20 cellular contexts compared by ENCODE assay signal in genomic region chrX:15525664-15526416, GRCh38. TPM values are rescaled to one million over a fixed set of nuclear protein-coding genes. Genes with fewer than 3 reads are reported as not detected.
DNase-seq lines count a peak whose midpoint lies in the region.
"Had no signal": no experiment of that assay in that cellular context is flagged by ENCODE, and none has a peak within 500 bp of the region (broad histone marks: within the 10 kb centered on the region; RNA-seq: fewer than 3 reads in every experiment).

No MANE protein-coding gene starts in this region.

- H3K4me3 Mint-ChIP-seq in activated naive CD4-positive, alpha-beta T cell treated with anti-CD3 and anti-CD28 coated beads for 36 hours: no peak overlapping the region
- H3K4me3 Mint-ChIP-seq: H9; natural killer cell treated with Interleukin-12 subunit alpha and Interleukin-12 subunit beta and Interleukin-15 and Interleukin-18, amount 100 ng/mL, for 72 hours; stimulated activated naive B cell treated with anti-CD40 and anti-IgM and Interleukin-4, amounts not matched to agents 10 μg/mL and 1 μg/mL and 100 μg/mL, for 72 hours had no signal

- no peaks in the 10 kb centered on the region for H3K4me1 Mint-ChIP-seq in activated naive CD4-positive, alpha-beta T cell treated with anti-CD3 and anti-CD28 coated beads for 36 hours (ENCODE audit: low read depth)
- H3K4me1 Mint-ChIP-seq: H9; stimulated activated naive B cell treated with anti-CD40 and anti-IgM and Interleukin-4, amounts not matched to agents 10 μg/mL and 1 μg/mL and 100 μg/mL, for 72 hours had no signal

- H3K27ac Mint-ChIP-seq in activated naive CD4-positive, alpha-beta T cell treated with anti-CD3 and anti-CD28 coated beads for 36 hours: no peak overlapping the region
- H3K27ac Mint-ChIP-seq: H9; natural killer cell treated with Interleukin-12 subunit alpha and Interleukin-12 subunit beta and Interleukin-15 and Interleukin-18, amount 100 ng/mL, for 72 hours; stimulated activated naive B cell treated with anti-CD40 and anti-IgM and Interleukin-4, amounts not matched to agents 10 μg/mL and 1 μg/mL and 100 μg/mL, for 72 hours had no signal

- DNase-seq in DMS 273 (lab: John Stamatoyannopoulos, UW; ENCODE audit: unreplicated experiment) (peak; percentile 71), DMS 273 treated with DMSO at 0.1 percent for 48 hours (lab: John Stamatoyannopoulos, UW) (no peak), NCI-H1436 treated with DMSO at 0.1 percent for 48 hours (lab: John Stamatoyannopoulos, UW) (peak; percentile 10), NCI-H526 treated with DMSO at 0.1 percent for 48 hours (lab: John Stamatoyannopoulos, UW) (peak; percentile 87), lung microvascular endothelial cell (ENCODE audit: low read depth in 2 of 2) (peak; percentile 31 to 34), COLO668 (lab: John Stamatoyannopoulos, UW; ENCODE audit: unreplicated experiment) (no peak), nucleus accumbens (lab: John Stamatoyannopoulos, UW) (no peak)
- no peak for DNase-seq in activated naive CD4-positive, alpha-beta T cell treated with anti-CD3 and anti-CD28 coated beads for 36 hours
- DNase-seq: activated CD4-positive, alpha-beta T cell treated with anti-CD3 and anti-CD28 coated beads for 48 hours; activated gamma-delta T cell; aorta; H9; KG1; mesenchymal stem cell; SK-N-SH; stimulated activated CD4-positive, alpha-beta T cell treated with anti-CD3 and anti-CD28 coated beads, Interleukin-12 subunit alpha, Interleukin-12 subunit beta, amount 100 ng/mL, for 4 hours; stimulated activated naive B cell treated with anti-CD40 and anti-IgM and Interleukin-4, amounts not matched to agents 10 μg/mL and 1 μg/mL and 100 μg/mL, for 72 hours; transverse colon had no signal

- peaks cover 7% of the 10 kb centered on the region for H3K27me3 Mint-ChIP-seq in activated naive CD4-positive, alpha-beta T cell treated with anti-CD3 and anti-CD28 coated beads for 36 hours (ENCODE audit: low read depth)

- intact Hi-C loops in activated naive CD4-positive, alpha-beta T cell treated with anti-CD3 and anti-CD28 coated beads for 36 hours (cut with micrococcal nuclease): no loop called here

- H3K9me3 Mint-ChIP-seq in activated naive CD4-positive, alpha-beta T cell treated with anti-CD3 and anti-CD28 coated beads for 36 hours: no peaks in the 10 kb centered on the region
- H3K9me3 Mint-ChIP-seq: H9; natural killer cell treated with Interleukin-12 subunit alpha and Interleukin-12 subunit beta and Interleukin-15 and Interleukin-18, amount 100 ng/mL, for 72 hours; stimulated activated naive B cell treated with anti-CD40 and anti-IgM and Interleukin-4, amounts not matched to agents 10 μg/mL and 1 μg/mL and 100 μg/mL, for 72 hours had no signal

- CTCF ChIA-PET in activated naive CD4-positive, alpha-beta T cell treated with anti-CD3 and anti-CD28 coated beads for 36 hours (lab: Charles Lee): no interaction called here

- no peaks in the 10 kb centered on the region for H3K36me3 Mint-ChIP-seq in activated naive CD4-positive, alpha-beta T cell treated with anti-CD3 and anti-CD28 coated beads for 36 hours (ENCODE audit: low read depth)
- H3K36me3 Mint-ChIP-seq: natural killer cell treated with Interleukin-12 subunit alpha and Interleukin-12 subunit beta and Interleukin-15 and Interleukin-18, amount 100 ng/mL, for 72 hours; stimulated activated naive B cell treated with anti-CD40 and anti-IgM and Interleukin-4, amounts not matched to agents 10 μg/mL and 1 μg/mL and 100 μg/mL, for 72 hours had no signal

RNA-seq across cellular contexts. Expression of gene BMX, which starts 25.2 kb away (rescaled TPM):
- total RNA-seq in lung microvascular endothelial cell: 81.9 and 208 TPM in 2 replicates
- total RNA-seq in activated naive CD4-positive, alpha-beta T cell treated with anti-CD3 and anti-CD28 coated beads for 36 hours: not detected
- total RNA-seq: chondrocyte, H9 had no signal

RNA-seq across cellular contexts. Expression of gene PIR, which starts 32.7 kb away (rescaled TPM):
- total RNA-seq in lung microvascular endothelial cell: 86.1 and 93.8 TPM in 2 replicates
- total RNA-seq in activated naive CD4-positive, alpha-beta T cell treated with anti-CD3 and anti-CD28 coated beads for 36 hours: 1 to 10 TPM; 6.2 to 9.2 TPM

Comparison
In these comparisons a context has a peak if more than half of its experiments do, and no peak if none do; other contexts are left out.
1. DNase-seq: peak in DMS 273 (single experiment), NCI-H1436 treated with DMSO at 0.1 percent for 48 hours (single experiment), NCI-H526 treated with DMSO at 0.1 percent for 48 hours (single experiment) and lung microvascular endothelial cell (2 of 2); none in DMS 273 treated with DMSO at 0.1 percent for 48 hours (single experiment), COLO668 (single experiment), nucleus accumbens (0 of 56) and activated naive CD4-positive, alpha-beta T cell treated with anti-CD3 and anti-CD28 coated beads for 36 hours (single experiment).
2. RNA of gene BMX, which starts 25.2 kb away (total RNA-seq): 81.9 to 208 TPM in lung microvascular endothelial cell; not detected in activated naive CD4-positive, alpha-beta T cell treated with anti-CD3 and anti-CD28 coated beads for 36 hours; every median in the first group is over 10 times any median in the second.